22 cellular contexts compared by ENCODE assay signal in the genomic region with DNA sequence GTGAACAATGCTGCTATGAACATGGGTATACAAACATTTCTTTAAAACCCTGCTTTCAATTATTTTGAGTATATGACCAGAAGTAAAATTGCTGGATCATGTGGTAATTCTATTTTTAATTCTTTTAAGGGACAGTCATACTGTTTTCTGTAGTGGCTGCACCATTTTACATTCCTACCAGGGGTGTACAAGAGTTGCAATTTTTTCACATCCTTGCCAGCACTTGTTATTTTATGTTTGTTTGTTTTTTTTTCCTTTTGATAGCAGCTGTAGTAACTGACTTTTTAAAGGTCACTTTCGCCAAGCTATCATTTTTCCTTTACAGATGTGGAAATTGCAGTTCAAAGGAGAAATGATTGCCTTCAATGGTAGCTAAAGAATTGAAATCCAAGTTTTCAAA.
DNase-seq lines count a peak whose midpoint lies in the region; ATAC-seq and TF ChIP-seq lines count a peak whose summit lies in the region.
"Had no signal": no experiment of that assay in that cellular context is flagged by ENCODE, and none has a peak within 500 bp of the region (broad histone marks: within the 10 kb centered on the region; RNA-seq: fewer than 3 reads in every experiment).

No MANE protein-coding gene starts in this region.

- no peak overlapping the region for H3K14ac ChIP-seq in mesenchymal stem cell (ENCODE audit: low read length in 2 of 2)

- POLR2A ChIA-PET in HEK293T (lab: Yijun Ruan, JAX): no interaction called here

- WGBS in heart left ventricle, 4 donors: 52 to 79% (median 67%) methylated on average over 1 of the region's 1 CpG
- WGBS in mesenchymal stem cell: no CpG with 5 or more reads among the region's 1 CpG
- WGBS in hepatocyte (ENCODE audit: low lambda C conversion rate, missing lambda C conversion rate): 85% methylated on average over 1 of the region's 1 CpG
- 79 to 87% methylated on average over 1 of the region's 1 CpG for WGBS in aorta, 2 donors

- no peaks in the 10 kb centered on the region for H3K9me2 ChIP-seq in hepatocyte (replicated peaks; ENCODE audit: insufficient read depth)

- H2AK5ac ChIP-seq in mesenchymal stem cell (ENCODE audit: low read length, severe bottlenecking): no peak overlapping the region

- H3K4me2 ChIP-seq in mesenchymal stem cell (ENCODE audit: low read length, poor library complexity, severe bottlenecking): no peak overlapping the region
- no peak overlapping the region for H3K4me2 ChIP-seq in hepatocyte
- H3K4me2 ChIP-seq: KMS-11 had no signal

- H3K4me1 ChIP-seq in heart left ventricle (peaks cover 0 to 15% (median 2%) of the 10 kb centered on the region in 12 donors), RWPE2 (ENCODE audit: insufficient read depth, poor library complexity, severe bottlenecking) (peaks cover 10% of the 10 kb centered on the region), mesenchymal stem cell (ENCODE audit: control insufficient read depth, insufficient read depth, low read depth, low read length) (no peaks in the 10 kb centered on the region), hepatocyte (ENCODE audit: insufficient read depth) (peaks cover 7% of the 10 kb centered on the region), aorta (ENCODE audit: control insufficient read depth in 1 of 2, insufficient read depth in 2 of 2, low read length in 2 of 2) (no peaks in the 10 kb centered on the region)

- H3K9me3 ChIP-seq in heart left ventricle (peaks cover 0 to 6% (median 0%) of the 10 kb centered on the region in 12 donors), RWPE2 (ENCODE audit: severe bottlenecking) (no peaks in the 10 kb centered on the region), mesenchymal stem cell (ENCODE audit: control insufficient read depth, low read length) (no peaks in the 10 kb centered on the region), hepatocyte (ENCODE audit: low read depth) (no peaks in the 10 kb centered on the region), aorta (ENCODE audit: control insufficient read depth, low read length) (no peaks in the 10 kb centered on the region)
- H3K9me3 ChIP-seq: MG63 had no signal

- no peak overlapping the region for H3K4me3 ChIP-seq in heart left ventricle
- no peak overlapping the region for H3K4me3 ChIP-seq in RWPE2 (ENCODE audit: severe bottlenecking)
- H3K4me3 ChIP-seq in mesenchymal stem cell (ENCODE audit: insufficient read depth in 1 of 2, low read depth in 1 of 2, low read length in 2 of 2): no peak overlapping the region
- H3K4me3 ChIP-seq in hepatocyte: no peak overlapping the region
- no peak overlapping the region for H3K4me3 ChIP-seq in aorta (ENCODE audit: low read length in 2 of 2)
- H3K4me3 ChIP-seq: GM12878, MG63 had no signal

- H3K27me3 ChIP-seq in heart left ventricle (no peaks in the 10 kb centered on the region), RWPE2 (ENCODE audit: insufficient read depth, poor library complexity, severe bottlenecking) (no peaks in the 10 kb centered on the region), mesenchymal stem cell (ENCODE audit: control insufficient read depth in 1 of 2, insufficient read depth in 1 of 2, low read length in 2 of 2) (no peaks in the 10 kb centered on the region), hepatocyte (no peaks in the 10 kb centered on the region), aorta (ENCODE audit: control insufficient read depth in 1 of 2, insufficient read depth in 2 of 2, low read length in 1 of 2) (no peaks in the 10 kb centered on the region)
- H3K27me3 ChIP-seq: MG63 had no signal

- DNase-seq in heart left ventricle: no peak
- no peak for DNase-seq in left ventricle myocardium superior
- DNase-seq in RWPE2 (ENCODE audit: low spot score): no peak
- no peak for DNase-seq in mesenchymal stem cell
- no peak for DNase-seq in hepatocyte (ENCODE audit: low spot score)
- no peak for DNase-seq in aorta
- DNase-seq in HEK293T (ENCODE audit: extremely low spot score): no peak
- no peak for DNase-seq in NCI-H345 (lab: John Stamatoyannopoulos, UW)
- DNase-seq: C1 segment of cervical spinal cord; DND-41; GDM1; HCEC 1CT; MG63; NCI-H1092 treated with DMSO at 0.1 percent for 48 hours; NCI-H1694 treated with DMSO at 0.1 percent for 48 hours; NCI-H2107; NCI-H526 treated with DMSO at 0.1 percent for 48 hours; NK-92 treated with Interleukin-12 subunit alpha and Interleukin-12 subunit beta, amount 100 ng/mL, for 24 hours; OCI-M1 had no signal

- no peaks in the 10 kb centered on the region for H4K20me1 ChIP-seq in hepatocyte (ENCODE audit: insufficient read depth, poor library complexity, severe bottlenecking)

- H3K79me1 ChIP-seq in mesenchymal stem cell (replicated peaks; ENCODE audit: low read length, poor library complexity, severe bottlenecking): no peaks in the 10 kb centered on the region

- peak overlapping the region in 11 of 12 donors; percentile 3 to 93 (median 68) for H3K27ac ChIP-seq in heart left ventricle
- H3K27ac ChIP-seq in RWPE2 (ENCODE audit: poor library complexity, severe bottlenecking): peak overlapping the region; percentile 72
- no peak overlapping the region for H3K27ac ChIP-seq in mesenchymal stem cell (ENCODE audit: low read length, poor library complexity, severe bottlenecking)
- no peak overlapping the region for H3K27ac ChIP-seq in hepatocyte
- H3K27ac ChIP-seq in aorta (ENCODE audit: low read depth in 1 of 2, low read length in 2 of 2): no peak overlapping the region
- H3K27ac ChIP-seq: 22Rv1, KMS-11 had no signal

- no peak overlapping the region for H3K23ac ChIP-seq in mesenchymal stem cell (ENCODE audit: low read length in 2 of 2)

- H4K91ac ChIP-seq in mesenchymal stem cell (ENCODE audit: low read length): no peak overlapping the region

- no peaks in the 10 kb centered on the region for H3K79me2 ChIP-seq in hepatocyte

- TF ChIP-seq CTCF in heart left ventricle (IDR thresholded peaks at IDR 0.05): no peak
- no peak for TF ChIP-seq CTCF in RWPE2 (IDR thresholded peaks at IDR 0.05; ENCODE audit: poor library complexity, severe bottlenecking)
- no peak for TF ChIP-seq CTCF in hepatocyte (IDR thresholded peaks at IDR 0.05; ENCODE audit: poor library complexity)

- intact Hi-C loops in heart left ventricle (cut with DNase I): loop anchor here in 2 of 10 donors (2.0 to 10.0 kb wide), 2 partner anchors 18 to 412 kb away; no protein-coding TSS in a partner anchor
- intact Hi-C loops in left ventricle myocardium superior (cut with micrococcal nuclease): no loop called here
- intact Hi-C loops in aorta (cut with DNase I): no loop called here

- CTCF ChIA-PET in HEK293T (lab: Yijun Ruan, JAX): no interaction called here

- H2BK5ac ChIP-seq in mesenchymal stem cell (ENCODE audit: low read depth, low read length, poor library complexity, severe bottlenecking): no peak overlapping the region

- no peak overlapping the region for H2BK15ac ChIP-seq in mesenchymal stem cell (ENCODE audit: low read depth, poor library complexity, severe bottlenecking)

- no peak for TF ChIP-seq POLR2A in heart left ventricle (IDR thresholded peaks at IDR 0.05)

- ATAC-seq in heart left ventricle (no peak), left ventricle myocardium superior (no peak), RWPE2 (ENCODE audit: low read depth) (no peak), aorta (ENCODE audit: low FRiP score) (no peak)
- ATAC-seq: GM12878 had no signal

- H3K4ac ChIP-seq in mesenchymal stem cell (ENCODE audit: low read depth in 1 of 2, low read length in 2 of 2): no peak overlapping the region

- peak overlapping the region; percentile 75 for H3K9ac ChIP-seq in mesenchymal stem cell (ENCODE audit: low read length)
- H3K9ac ChIP-seq: KMS-11 had no signal

- H2AFZ ChIP-seq in mesenchymal stem cell (ENCODE audit: low read depth, low read length) (no peak overlapping the region), hepatocyte (no peak overlapping the region)

- no peak overlapping the region for H2BK120ac ChIP-seq in mesenchymal stem cell (ENCODE audit: low read depth, low read length)

- H3K36me3 ChIP-seq in heart left ventricle: no peaks in the 10 kb centered on the region
- no peaks in the 10 kb centered on the region for H3K36me3 ChIP-seq in RWPE2 (ENCODE audit: low read depth)
- H3K36me3 ChIP-seq in mesenchymal stem cell (ENCODE audit: control insufficient read depth in 1 of 2, insufficient read depth in 2 of 2, low read depth in 1 of 2, low read length in 2 of 2): no peaks in the 10 kb centered on the region
- H3K36me3 ChIP-seq in hepatocyte (replicated peaks; ENCODE audit: insufficient read depth, low read depth): no peaks in the 10 kb centered on the region
- H3K36me3 ChIP-seq in aorta (ENCODE audit: control insufficient read depth in 1 of 2, insufficient read depth in 2 of 2, low read length in 1 of 2): no peaks in the 10 kb centered on the region
- H3K36me3 ChIP-seq: MG63 had no signal

- H2BK12ac ChIP-seq in mesenchymal stem cell (ENCODE audit: low read length in 2 of 2): no peak overlapping the region

- no peak overlapping the region for H4K8ac ChIP-seq in mesenchymal stem cell (ENCODE audit: low read length)

- no peak overlapping the region for H3K18ac ChIP-seq in mesenchymal stem cell (ENCODE audit: low read depth in 1 of 2, low read length in 2 of 2)

TF ChIP-seq in HEK293T, 16 proteins besides CTCF, POLR2A, EP300 and RAD21:
- TF ChIP-seq CTBP1 (IDR thresholded peaks at IDR 0.05; ENCODE audit: borderline replicate concordance) (no peak), FOXK2 (IDR thresholded peaks at IDR 0.05) (no peak), SUZ12 (IDR thresholded peaks at IDR 0.05) (no peak), NFRKB (IDR thresholded peaks at IDR 0.05) (no peak), TARDBP (IDR thresholded peaks at IDR 0.05) (no peak), L3MBTL2 (conservative IDR thresholded peaks at IDR 0.05) (no peak), FOXA1 (IDR thresholded peaks at IDR 0.05) (no peak), LEF1 (IDR thresholded peaks at IDR 0.05; ENCODE audit: borderline replicate concordance) (no peak), BHLHE40 (IDR thresholded peaks at IDR 0.05; ENCODE audit: borderline replicate concordance) (no peak), FOXM1 (IDR thresholded peaks at IDR 0.05; ENCODE audit: borderline replicate concordance) (no peak), ARNT (IDR thresholded peaks at IDR 0.05) (no peak), ELF4 (IDR thresholded peaks at IDR 0.05) (no peak), ZNF384 (IDR thresholded peaks at IDR 0.05) (no peak), SP1 (IDR thresholded peaks at IDR 0.05) (no peak), HDGF (IDR thresholded peaks at IDR 0.05; ENCODE audit: borderline replicate concordance) (no peak)
- TF ChIP-seq, protein P1, sequence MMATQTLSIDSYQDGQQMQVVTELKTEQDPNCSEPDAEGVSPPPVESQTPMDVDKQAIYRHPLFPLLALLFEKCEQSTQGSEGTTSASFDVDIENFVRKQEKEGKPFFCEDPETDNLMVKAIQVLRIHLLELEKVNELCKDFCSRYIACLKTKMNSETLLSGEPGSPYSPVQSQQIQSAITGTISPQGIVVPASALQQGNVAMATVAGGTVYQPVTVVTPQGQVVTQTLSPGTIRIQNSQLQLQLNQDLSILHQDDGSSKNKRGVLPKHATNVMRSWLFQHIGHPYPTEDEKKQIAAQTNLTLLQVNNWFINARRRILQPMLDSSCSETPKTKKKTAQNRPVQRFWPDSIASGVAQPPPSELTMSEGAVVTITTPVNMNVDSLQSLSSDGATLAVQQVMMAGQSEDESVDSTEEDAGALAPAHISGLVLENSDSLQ (IDR thresholded peaks at IDR 0.05): no peak

Comparison
In these comparisons a context has a peak if more than half of its experiments do, and no peak if none do; other contexts are left out.
1. H3K27ac ChIP-seq: peak in heart left ventricle (11 of 12) and RWPE2 (single experiment); none in mesenchymal stem cell (single experiment), hepatocyte (single experiment) and aorta (0 of 2).